10 cellular contexts compared by ENCODE assay signal in genomic region chr9:76643399-76644117, GRCh38.
DNase-seq lines count a peak whose midpoint lies in the region; ATAC-seq and TF ChIP-seq lines count a peak whose summit lies in the region.
"Had no signal": no experiment of that assay in that cellular context is flagged by ENCODE, and none has a peak within 500 bp of the region (broad histone marks: within the 10 kb centered on the region; RNA-seq: fewer than 3 reads in every experiment).

No MANE protein-coding gene starts in this region.

- TF ChIP-seq EP300 in esophagus muscularis mucosa (IDR thresholded peaks at IDR 0.05) = no peak

- no peaks in the 10 kb centered on the region for H3K27me3 ChIP-seq in GM06990 (replicated peaks; ENCODE audit: control insufficient read depth, insufficient read depth, low read length)
- no peaks in the 10 kb centered on the region for H3K27me3 ChIP-seq in esophagus muscularis mucosa

- no peaks in the 10 kb centered on the region for H3K9me3 ChIP-seq in esophagus muscularis mucosa

- H3K4me3 Mint-ChIP-seq in activated T-cell treated with anti-CD3 and anti-CD28 coated beads, Interleukin-2, amount 50 U/mL, for 72 hours = no peak overlapping the region
- H3K4me3 Mint-ChIP-seq: CD8-positive, alpha-beta T cell had no signal

- 60% methylated on average over 6 of the region's 6 CpGs for WGBS in esophagus muscularis mucosa

- ATAC-seq in GM19468 (IDR thresholded peaks at IDR 0.05; ENCODE audit: extremely low read depth, unreplicated experiment) (peak; percentile 92), HG03135 (IDR thresholded peaks at IDR 0.05; ENCODE audit: unreplicated experiment) (peak; percentile 97)
- no peak for ATAC-seq in activated T-cell treated with anti-CD3 and anti-CD28 coated beads, Interleukin-2, amount 50 U/mL, for 72 hours (replicated peaks in 1 of 2)
- ATAC-seq: CD8-positive, alpha-beta T cell had no signal

- no peak overlapping the region for H3K27ac Mint-ChIP-seq in activated T-cell treated with anti-CD3 and anti-CD28 coated beads, Interleukin-2, amount 50 U/mL, for 72 hours
- H3K27ac Mint-ChIP-seq: CD8-positive, alpha-beta T cell; IgD-negative memory B cell had no signal

- H3K27ac ChIP-seq in esophagus muscularis mucosa (replicated peaks in 1 of 4) = peak overlapping the region in 3 of 4 donors; percentile 13 to 34 (median 26)

- H3K4me1 Mint-ChIP-seq in activated T-cell treated with anti-CD3 and anti-CD28 coated beads, Interleukin-2, amount 50 U/mL, for 72 hours (ENCODE audit: low read depth) = no peaks in the 10 kb centered on the region

- TF ChIP-seq CTCF in GM06990 (IDR thresholded peaks at IDR 0.05; ENCODE audit: insufficient read depth, low read length, poor library complexity, severe bottlenecking) = no peak
- TF ChIP-seq CTCF in esophagus muscularis mucosa (IDR thresholded peaks at IDR 0.05) = no peak

- peaks cover 0 to 16% (median 13%) of the 10 kb centered on the region in 4 donors for H3K4me1 ChIP-seq in esophagus muscularis mucosa

- H3K4me3 ChIP-seq in GM06990 (replicated peaks; ENCODE audit: low read depth, low read length) = peak overlapping the region; percentile 16; the same call in 1 of the 2 replicates
- no peak overlapping the region for H3K4me3 ChIP-seq in esophagus muscularis mucosa

- TF ChIP-seq POLR2A in esophagus muscularis mucosa (IDR thresholded peaks at IDR 0.05; ENCODE audit: low read depth) = no peak

- H3K27me3 Mint-ChIP-seq in activated T-cell treated with anti-CD3 and anti-CD28 coated beads, Interleukin-2, amount 50 U/mL, for 72 hours (ENCODE audit: low read depth) = no peaks in the 10 kb centered on the region
- H3K27me3 Mint-ChIP-seq: IgD-negative memory B cell had no signal

- peak; percentile 46 for DNase-seq in GM06990 (ENCODE audit: extremely low read depth, insufficient read length)
- DNase-seq in esophagus muscularis mucosa (ENCODE audit: extremely low spot score) = no peak
- DNase-seq in activated T-cell treated with anti-CD3 and anti-CD28 coated beads, Interleukin-2, amount 50 U/mL, for 72 hours = no peak
- DNase-seq in stimulated activated CD4-positive, alpha-beta T cell treated with anti-CD3 and anti-CD28 coated beads, Interleukin-1b, Interleukin-23, amount 100 ng/mL, for 48 hours = no peak
- no peak for DNase-seq in LoVo (ENCODE audit: low spot score)
- DNase-seq in stimulated activated CD4-positive, alpha-beta T cell treated with anti-CD3 and anti-CD28 coated beads, Interleukin-15, amount 100 ng/mL, for 24 hours = no peak
- DNase-seq: CD8-positive, alpha-beta T cell had no signal

- H3K9me3 Mint-ChIP-seq in activated T-cell treated with anti-CD3 and anti-CD28 coated beads, Interleukin-2, amount 50 U/mL, for 72 hours = no peaks in the 10 kb centered on the region
- H3K9me3 Mint-ChIP-seq: CD8-positive, alpha-beta T cell; IgD-negative memory B cell had no signal

- H3K36me3 ChIP-seq in GM06990 (ENCODE audit: control insufficient read depth, insufficient read depth, low read length) = no peaks in the 10 kb centered on the region
- peaks cover 0 to 88% (median 30%) of the 10 kb centered on the region in 4 donors for H3K36me3 ChIP-seq in esophagus muscularis mucosa

- intact Hi-C loops in esophagus muscularis mucosa (cut with DNase I) = no loop called here

- H3K36me3 Mint-ChIP-seq in activated T-cell treated with anti-CD3 and anti-CD28 coated beads, Interleukin-2, amount 50 U/mL, for 72 hours (ENCODE audit: insufficient read depth in 2 of 2) = no peaks in the 10 kb centered on the region
- H3K36me3 Mint-ChIP-seq: CD8-positive, alpha-beta T cell; IgD-negative memory B cell had no signal

Comparison
In these comparisons a context has a peak if more than half of its experiments do, and no peak if none do; other contexts are left out.
1. ATAC-seq: peak in GM19468 (single experiment) and HG03135 (single experiment); none in activated T-cell treated with anti-CD3 and anti-CD28 coated beads, Interleukin-2, amount 50 U/mL, for 72 hours (0 of 2).